13 cellular contexts compared by ENCODE assay signal in the genomic region with DNA sequence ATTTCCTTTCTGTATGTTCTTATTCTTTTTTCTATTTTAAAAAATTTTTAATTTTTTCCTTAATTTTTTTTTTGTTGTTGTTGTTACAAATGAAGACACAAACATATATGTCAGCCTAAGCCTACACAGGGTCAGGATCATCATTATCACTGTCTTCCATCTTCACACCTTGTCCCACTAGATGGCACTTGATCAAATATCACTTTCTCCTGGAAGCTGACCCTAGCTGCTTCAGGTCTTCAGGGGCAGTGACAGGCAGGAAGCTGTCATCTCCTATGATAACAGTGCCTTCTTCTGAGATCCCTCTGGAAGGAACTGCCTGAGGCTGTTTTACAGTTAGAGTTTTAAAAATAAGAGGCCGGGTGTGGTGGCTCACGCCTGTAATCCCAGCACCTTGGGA.
DNase-seq lines count a peak whose midpoint lies in the region; ATAC-seq and TF ChIP-seq lines count a peak whose summit lies in the region.
"Had no signal": no experiment of that assay in that cellular context is flagged by ENCODE, and none has a peak within 500 bp of the region (broad histone marks: within the 10 kb centered on the region; RNA-seq: fewer than 3 reads in every experiment).

No MANE protein-coding gene starts in this region.

- H2BK15ac ChIP-seq in H9 (ENCODE audit: low read depth, low read length) = no peak overlapping the region

- H3K4me3 ChIP-seq in Panc1 (ENCODE audit: low read depth in 2 of 2, low read length in 2 of 2) (no peak overlapping the region), epithelial cell of proximal tubule (ENCODE audit: low read depth, low read length) (no peak overlapping the region)
- H3K4me3 ChIP-seq: BLaER1, SJCRH30 had no signal

- peaks cover 0 to 2% of the 10 kb centered on the region in 2 experiments; a peak in 2 of 5 replicates for H3K9me3 Mint-ChIP-seq in H9

- H3K27ac ChIP-seq in H9 (ENCODE audit: insufficient read length, low read depth, low read length) (no peak overlapping the region), Panc1 (ENCODE audit: low read length) (no peak overlapping the region), foreskin keratinocyte (no peak overlapping the region)
- H3K27ac ChIP-seq: BLaER1, SJCRH30 had no signal

- no peak overlapping the region for H3K4me2 ChIP-seq in H9 (ENCODE audit: insufficient read depth, insufficient read length, low read length)
- H3K4me2 ChIP-seq: BLaER1 had no signal

- no peak overlapping the region for H2BK5ac ChIP-seq in H9 (ENCODE audit: insufficient read length, low read length)

- H3K9ac ChIP-seq in H9 (ENCODE audit: extremely low read depth, insufficient read length, low read length) = no peak overlapping the region
- H3K9ac ChIP-seq: BLaER1 had no signal

- H3K27me3 Mint-ChIP-seq in H9 (ENCODE audit: low read depth) = no peaks in the 10 kb centered on the region

- H3K4me1 Mint-ChIP-seq in H9 = peaks cover 8 to 14% of the 10 kb centered on the region in 2 experiments

- H3K23me2 ChIP-seq in H9 (ENCODE audit: insufficient read length, low read depth, low read length, poor library complexity, severe bottlenecking) = no peaks in the 10 kb centered on the region

- no peaks in the 10 kb centered on the region for H3K79me1 ChIP-seq in H9 (ENCODE audit: insufficient read depth, low read depth, low read length, poor library complexity, severe bottlenecking)

- no CpG with 5 or more reads among the region's 2 CpGs for WGBS in H9 (ENCODE audit: extremely low coverage, insufficient read length, low lambda C conversion rate)

- no peak overlapping the region for H2BK12ac ChIP-seq in H9 (ENCODE audit: insufficient read length, low read depth, low read length)

- POLR2A ChIA-PET in Panc1 (lab: Charles Lee) = interaction anchor here (0.6 kb wide), 1 partner anchor 187 kb away, joined by 8 read pairs; no protein-coding TSS in a partner anchor

- H3K36me3 ChIP-seq in Panc1 (ENCODE audit: control insufficient read depth, insufficient read depth, low read length) = no peaks in the 10 kb centered on the region
- H3K36me3 ChIP-seq: BLaER1, SJCRH30 had no signal

- H3K4me3 Mint-ChIP-seq in H9 = no peak overlapping the region

- H3K23ac ChIP-seq in H9 (ENCODE audit: insufficient read length, low read depth, low read length) = no peak overlapping the region

- ATAC-seq in Panc1 (no peak), foreskin keratinocyte (no peak)

- H3T11ph ChIP-seq in H9 (ENCODE audit: low read length) = no peak overlapping the region

- no peak overlapping the region for H4K8ac ChIP-seq in H9 (replicated peaks; ENCODE audit: insufficient read length, low read depth, low read length)

- BruUV-seq in Panc1 (replicated peaks; lab: Mats Ljungman, UMichigan) = no TSS peak

- no peak overlapping the region for H2BK120ac ChIP-seq in H9 (ENCODE audit: low read depth, low read length, poor library complexity, severe bottlenecking)

- H3K4ac ChIP-seq in H9 (ENCODE audit: low read depth, low read length) = no peak overlapping the region

- H3K9me3 ChIP-seq in H9 (ENCODE audit: control insufficient read depth, low read depth, low read length) (no peaks in the 10 kb centered on the region), Panc1 (ENCODE audit: control insufficient read depth, insufficient read depth, low read depth, low read length) (no peaks in the 10 kb centered on the region)
- H3K9me3 ChIP-seq: BLaER1, SJCRH30 had no signal

- no peak overlapping the region for H2AK5ac ChIP-seq in H9 (ENCODE audit: insufficient read length, low read length)

- H4K5ac ChIP-seq in H9 (ENCODE audit: insufficient read length, low read depth, low read length) = no peak overlapping the region

- H3K27me3 ChIP-seq in H9 (ENCODE audit: insufficient read depth, low read length) = no peaks in the 10 kb centered on the region
- H3K27me3 ChIP-seq in Panc1 (ENCODE audit: control insufficient read depth, insufficient read depth, low read length) = no peaks in the 10 kb centered on the region
- peaks cover 3% of the 10 kb centered on the region for H3K27me3 ChIP-seq in foreskin keratinocyte
- H3K27me3 ChIP-seq: BLaER1, SJCRH30 had no signal

- H2BK20ac ChIP-seq in H9 (ENCODE audit: low read depth, low read length, poor library complexity, severe bottlenecking) = no peak overlapping the region

- CTCF ChIA-PET in Panc1 (lab: Charles Lee) = interaction anchor here (0.7 kb wide), 1 partner anchor 432 kb away, joined by 3 read pairs; no protein-coding TSS in a partner anchor

- intact Hi-C loops in Panc1 (cut with micrococcal nuclease; ENCODE audit: unreplicated experiment) = loop anchor here (5.0 kb wide), 1 partner anchor 445 kb away; the partner anchor contains the start of gene BMP6

- H3K27ac Mint-ChIP-seq in H9 = no peak overlapping the region

- H3K56ac ChIP-seq in H9 (ENCODE audit: insufficient read length, low read depth, low read length) = no peak overlapping the region

- in situ Hi-C loops in Panc1 (cut with HindIII; ENCODE audit: low pct_unique_long_range_greater_than_20kb, low sequenced_read_pairs) = no loop called here

- H2AFZ ChIP-seq in H9 (ENCODE audit: low read length) = no peak overlapping the region

- no peak overlapping the region for H4K91ac ChIP-seq in H9 (ENCODE audit: insufficient read length, low read depth, low read length)

- no peaks in the 10 kb centered on the region for H4K20me1 ChIP-seq in H9 (ENCODE audit: control insufficient read depth, insufficient read depth, insufficient read length)
- H4K20me1 ChIP-seq: BLaER1 had no signal

- no peaks in the 10 kb centered on the region for H3K79me2 ChIP-seq in H9 (ENCODE audit: insufficient read depth, low read length)

- no peaks in the 10 kb centered on the region for H3K4me1 ChIP-seq in H9 (ENCODE audit: insufficient read depth, low read length)
- peaks cover 14% of the 10 kb centered on the region for H3K4me1 ChIP-seq in Panc1 (ENCODE audit: control insufficient read depth, insufficient read depth, low read length)
- no peaks in the 10 kb centered on the region for H3K4me1 ChIP-seq in foreskin keratinocyte
- H3K4me1 ChIP-seq: BLaER1 had no signal

- TF ChIP-seq CTCF in H9 (conservative IDR thresholded peaks at IDR 0.05) (peak; percentile 26; the same call in 1 of the 3 replicates), Panc1 (IDR thresholded peaks at IDR 0.05) (peak; percentile 9; the same call in 1 of the 2 replicates), epithelial cell of proximal tubule (conservative IDR thresholded peaks at IDR 0.05; ENCODE audit: low read depth, low read length) (peak; percentile 31), foreskin keratinocyte (conservative IDR thresholded peaks at IDR 0.05) (no peak)

- H3K18ac ChIP-seq in H9 (ENCODE audit: insufficient read length, low read depth, low read length) = no peak overlapping the region

- H3K36me3 Mint-ChIP-seq in H9 (ENCODE audit: insufficient read depth in 1 of 3, low read depth in 3 of 3) = no peaks in the 10 kb centered on the region; a peak in 1 of 7 replicates

- no peak overlapping the region for H3K14ac ChIP-seq in H9 (ENCODE audit: insufficient read depth, low read length)

- peak; percentile 22 for DNase-seq in DMS53 (lab: John Stamatoyannopoulos, UW)
- no peak for DNase-seq in DMS53 treated with DMSO at 0.1 percent for 48 hours (lab: John Stamatoyannopoulos, UW; ENCODE audit: unreplicated experiment)
- DNase-seq in H9 = no peak
- DNase-seq in Panc1 (ENCODE audit: low read depth, low spot score) = no peak
- DNase-seq in epithelial cell of proximal tubule (ENCODE audit: low read depth) = no peak
- DNase-seq in medulla oblongata (ENCODE audit: extremely low spot score) = no peak
- no peak for DNase-seq in foreskin keratinocyte
- no peak for DNase-seq in 8988T
- DNase-seq: NCI-H2029, NCI-H2171, NCI-H446 treated with DMSO at 0.1 percent for 48 hours, SJCRH30 had no signal
